ENCODE assay signal across 1 cellular context in the genomic region with DNA sequence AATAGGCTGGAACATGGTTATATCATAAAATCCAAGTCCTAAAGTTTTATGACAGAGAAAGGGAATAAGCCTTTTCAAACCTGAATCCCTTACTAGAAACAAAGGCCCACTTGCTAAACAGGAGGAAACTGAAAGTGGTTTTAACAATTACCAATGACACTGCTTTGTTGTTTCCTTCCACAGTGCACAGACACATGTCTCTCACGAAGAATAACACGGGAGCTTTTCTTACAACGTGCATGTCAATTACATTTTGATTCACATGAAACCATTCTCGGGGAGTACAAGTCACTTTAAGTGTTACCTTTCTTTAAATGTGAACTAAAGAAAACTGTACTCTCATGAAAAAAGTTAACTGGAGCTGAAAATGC.
TF ChIP-seq lines count a peak whose summit lies in the region.

No MANE protein-coding gene starts in this region.

TF ChIP-seq in HCT116, 20 proteins besides CTCF, POLR2A, EP300 and RAD21:
- TF ChIP-seq POLR2AphosphoS5 (IDR thresholded peaks at IDR 0.05; ENCODE audit: low read depth, low read length) (no peak), ZFX (IDR thresholded peaks at IDR 0.05) (no peak), SIN3A (IDR thresholded peaks at IDR 0.05; ENCODE audit: low read depth) (no peak), CBX3 (IDR thresholded peaks at IDR 0.05; ENCODE audit: low read depth) (no peak), EZH2 (IDR thresholded peaks at IDR 0.05) (no peak), CEBPB (IDR thresholded peaks at IDR 0.05; ENCODE audit: low read depth) (no peak), EGR1 (IDR thresholded peaks at IDR 0.05; ENCODE audit: low read depth) (no peak), FOSL1 (IDR thresholded peaks at IDR 0.05; ENCODE audit: low read depth) (no peak), ATF3 (IDR thresholded peaks at IDR 0.05) (no peak), ELF1 (IDR thresholded peaks at IDR 0.05; ENCODE audit: borderline replicate concordance, low read depth) (no peak), EZH2phosphoT487 (IDR thresholded peaks at IDR 0.05; ENCODE audit: borderline replicate concordance) (no peak), JUND (IDR thresholded peaks at IDR 0.05) (no peak), YY1 (IDR thresholded peaks at IDR 0.05; ENCODE audit: extremely low read depth, insufficient replicate concordance, low read depth, low read length) (no peak), SRF (IDR thresholded peaks at IDR 0.05; ENCODE audit: low read depth) (no peak)
- TF ChIP-seq, protein P1, sequence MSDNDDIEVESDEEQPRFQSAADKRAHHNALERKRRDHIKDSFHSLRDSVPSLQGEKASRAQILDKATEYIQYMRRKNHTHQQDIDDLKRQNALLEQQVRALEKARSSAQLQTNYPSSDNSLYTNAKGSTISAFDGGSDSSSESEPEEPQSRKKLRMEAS (IDR thresholded peaks at IDR 0.05) = no peak
- TF ChIP-seq, protein P2, sequence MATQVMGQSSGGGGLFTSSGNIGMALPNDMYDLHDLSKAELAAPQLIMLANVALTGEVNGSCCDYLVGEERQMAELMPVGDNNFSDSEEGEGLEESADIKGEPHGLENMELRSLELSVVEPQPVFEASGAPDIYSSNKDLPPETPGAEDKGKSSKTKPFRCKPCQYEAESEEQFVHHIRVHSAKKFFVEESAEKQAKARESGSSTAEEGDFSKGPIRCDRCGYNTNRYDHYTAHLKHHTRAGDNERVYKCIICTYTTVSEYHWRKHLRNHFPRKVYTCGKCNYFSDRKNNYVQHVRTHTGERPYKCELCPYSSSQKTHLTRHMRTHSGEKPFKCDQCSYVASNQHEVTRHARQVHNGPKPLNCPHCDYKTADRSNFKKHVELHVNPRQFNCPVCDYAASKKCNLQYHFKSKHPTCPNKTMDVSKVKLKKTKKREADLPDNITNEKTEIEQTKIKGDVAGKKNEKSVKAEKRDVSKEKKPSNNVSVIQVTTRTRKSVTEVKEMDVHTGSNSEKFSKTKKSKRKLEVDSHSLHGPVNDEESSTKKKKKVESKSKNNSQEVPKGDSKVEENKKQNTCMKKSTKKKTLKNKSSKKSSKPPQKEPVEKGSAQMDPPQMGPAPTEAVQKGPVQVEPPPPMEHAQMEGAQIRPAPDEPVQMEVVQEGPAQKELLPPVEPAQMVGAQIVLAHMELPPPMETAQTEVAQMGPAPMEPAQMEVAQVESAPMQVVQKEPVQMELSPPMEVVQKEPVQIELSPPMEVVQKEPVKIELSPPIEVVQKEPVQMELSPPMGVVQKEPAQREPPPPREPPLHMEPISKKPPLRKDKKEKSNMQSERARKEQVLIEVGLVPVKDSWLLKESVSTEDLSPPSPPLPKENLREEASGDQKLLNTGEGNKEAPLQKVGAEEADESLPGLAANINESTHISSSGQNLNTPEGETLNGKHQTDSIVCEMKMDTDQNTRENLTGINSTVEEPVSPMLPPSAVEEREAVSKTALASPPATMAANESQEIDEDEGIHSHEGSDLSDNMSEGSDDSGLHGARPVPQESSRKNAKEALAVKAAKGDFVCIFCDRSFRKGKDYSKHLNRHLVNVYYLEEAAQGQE (IDR thresholded peaks at IDR 0.05; ENCODE audit: low read depth) = no peak
- TF ChIP-seq, protein P3, sequence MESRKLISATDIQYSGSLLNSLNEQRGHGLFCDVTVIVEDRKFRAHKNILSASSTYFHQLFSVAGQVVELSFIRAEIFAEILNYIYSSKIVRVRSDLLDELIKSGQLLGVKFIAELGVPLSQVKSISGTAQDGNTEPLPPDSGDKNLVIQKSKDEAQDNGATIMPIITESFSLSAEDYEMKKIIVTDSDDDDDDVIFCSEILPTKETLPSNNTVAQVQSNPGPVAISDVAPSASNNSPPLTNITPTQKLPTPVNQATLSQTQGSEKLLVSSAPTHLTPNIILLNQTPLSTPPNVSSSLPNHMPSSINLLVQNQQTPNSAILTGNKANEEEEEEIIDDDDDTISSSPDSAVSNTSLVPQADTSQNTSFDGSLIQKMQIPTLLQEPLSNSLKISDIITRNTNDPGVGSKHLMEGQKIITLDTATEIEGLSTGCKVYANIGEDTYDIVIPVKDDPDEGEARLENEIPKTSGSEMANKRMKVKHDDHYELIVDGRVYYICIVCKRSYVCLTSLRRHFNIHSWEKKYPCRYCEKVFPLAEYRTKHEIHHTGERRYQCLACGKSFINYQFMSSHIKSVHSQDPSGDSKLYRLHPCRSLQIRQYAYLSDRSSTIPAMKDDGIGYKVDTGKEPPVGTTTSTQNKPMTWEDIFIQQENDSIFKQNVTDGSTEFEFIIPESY (IDR thresholded peaks at IDR 0.05; ENCODE audit: extremely low read depth, insufficient replicate concordance, low read length) = no peak
